Comparison of ENCODE assay signal across 1 cellular context in genomic region chr14:104114421-104115130, GRCh38.
TF ChIP-seq lines count a peak whose summit lies in the region.

No MANE protein-coding gene starts in this region.

TF ChIP-seq in SK-N-SH treated with all-trans-retinoic acid at 6 μM for 48 hours, 23 proteins besides CTCF, POLR2A, EP300 and RAD21 (continued from another document):
- TF ChIP-seq ISL1 (CRISPR knock-in tag; IDR thresholded peaks at IDR 0.05) (no peak), ZC3H10 (CRISPR knock-in tag; IDR thresholded peaks at IDR 0.05) (no peak), TSHZ2 (CRISPR knock-in tag; IDR thresholded peaks at IDR 0.05) (no peak), ZNF565 (CRISPR knock-in tag; conservative IDR thresholded peaks at IDR 0.05; ENCODE audit: low read depth) (no peak), TOX (CRISPR knock-in tag; IDR thresholded peaks at IDR 0.05; ENCODE audit: borderline replicate concordance) (no peak), ZFP30 (CRISPR knock-in tag; IDR thresholded peaks at IDR 0.05) (no peak), ZNF70 (CRISPR knock-in tag; IDR thresholded peaks at IDR 0.05) (no peak), ESRRG (CRISPR knock-in tag; IDR thresholded peaks at IDR 0.05) (no peak), BACH2 (CRISPR knock-in tag; IDR thresholded peaks at IDR 0.05; ENCODE audit: borderline replicate concordance) (no peak), OSR1 (CRISPR knock-in tag; IDR thresholded peaks at IDR 0.05) (no peak)
- TF ChIP-seq, protein P1, sequence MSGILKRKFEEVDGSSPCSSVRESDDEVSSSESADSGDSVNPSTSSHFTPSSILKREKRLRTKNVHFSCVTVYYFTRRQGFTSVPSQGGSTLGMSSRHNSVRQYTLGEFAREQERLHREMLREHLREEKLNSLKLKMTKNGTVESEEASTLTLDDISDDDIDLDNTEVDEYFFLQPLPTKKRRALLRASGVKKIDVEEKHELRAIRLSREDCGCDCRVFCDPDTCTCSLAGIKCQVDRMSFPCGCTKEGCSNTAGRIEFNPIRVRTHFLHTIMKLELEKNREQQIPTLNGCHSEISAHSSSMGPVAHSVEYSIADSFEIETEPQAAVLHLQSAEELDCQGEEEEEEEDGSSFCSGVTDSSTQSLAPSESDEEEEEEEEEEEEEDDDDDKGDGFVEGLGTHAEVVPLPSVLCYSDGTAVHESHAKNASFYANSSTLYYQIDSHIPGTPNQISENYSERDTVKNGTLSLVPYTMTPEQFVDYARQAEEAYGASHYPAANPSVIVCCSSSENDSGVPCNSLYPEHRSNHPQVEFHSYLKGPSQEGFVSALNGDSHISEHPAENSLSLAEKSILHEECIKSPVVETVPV (CRISPR knock-in tag; IDR thresholded peaks at IDR 0.05) = no peak
- TF ChIP-seq, protein P2, sequence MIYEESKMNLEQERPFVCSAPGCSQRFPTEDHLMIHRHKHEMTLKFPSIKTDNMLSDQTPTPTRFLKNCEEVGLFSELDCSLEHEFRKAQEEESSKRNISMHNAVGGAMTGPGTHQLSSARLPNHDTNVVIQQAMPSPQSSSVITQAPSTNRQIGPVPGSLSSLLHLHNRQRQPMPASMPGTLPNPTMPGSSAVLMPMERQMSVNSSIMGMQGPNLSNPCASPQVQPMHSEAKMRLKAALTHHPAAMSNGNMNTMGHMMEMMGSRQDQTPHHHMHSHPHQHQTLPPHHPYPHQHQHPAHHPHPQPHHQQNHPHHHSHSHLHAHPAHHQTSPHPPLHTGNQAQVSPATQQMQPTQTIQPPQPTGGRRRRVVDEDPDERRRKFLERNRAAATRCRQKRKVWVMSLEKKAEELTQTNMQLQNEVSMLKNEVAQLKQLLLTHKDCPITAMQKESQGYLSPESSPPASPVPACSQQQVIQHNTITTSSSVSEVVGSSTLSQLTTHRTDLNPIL (CRISPR knock-in tag; IDR thresholded peaks at IDR 0.05; ENCODE audit: low read depth) = no peak
